24 cellular contexts compared by ENCODE assay signal in the genomic region with DNA sequence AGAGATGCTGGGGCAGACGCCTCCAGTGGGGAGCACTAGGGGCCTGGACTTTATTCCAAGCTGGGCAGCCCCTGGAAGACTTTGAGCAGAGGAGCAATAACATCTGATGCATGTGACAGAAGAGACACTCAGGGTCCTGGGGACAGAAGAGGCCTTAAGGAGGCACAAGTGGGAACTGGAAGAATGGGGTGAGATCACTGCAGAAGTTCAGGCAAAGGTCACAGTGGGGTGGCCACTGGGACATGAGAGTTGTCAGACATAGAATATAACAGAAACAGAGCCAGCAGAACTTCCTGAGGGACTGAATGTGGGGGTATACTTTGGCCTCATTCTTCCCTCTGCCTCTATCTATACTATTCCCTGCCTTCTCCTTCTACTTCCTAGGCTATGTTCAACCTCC. TPM values are rescaled to one million over a fixed set of nuclear protein-coding genes. Genes with fewer than 3 reads are reported as not detected.
"Had no signal": no experiment of that assay in that cellular context is flagged by ENCODE, and none has a peak within 500 bp of the region (broad histone marks: within the 10 kb centered on the region; RNA-seq: fewer than 3 reads in every experiment).

No MANE protein-coding gene starts in this region.

- H3K9me3 ChIP-seq: heart left ventricle, neutrophil, thoracic aorta, uterus had no signal

- H3K27ac ChIP-seq: brain microvascular endothelial cell, foreskin keratinocyte, neutrophil, skin epidermis, thoracic aorta, uterus, WERI-Rb-1 had no signal

- H3K27me3 ChIP-seq: brain microvascular endothelial cell, foreskin keratinocyte, heart left ventricle, neutrophil, uterus had no signal

- H3K36me3 ChIP-seq: brain microvascular endothelial cell, heart left ventricle, neutrophil, thoracic aorta, uterus, WERI-Rb-1 had no signal

- H3K4me3 ChIP-seq: heart left ventricle, skin epidermis, thoracic aorta, uterus had no signal

- ATAC-seq: activated CD4-positive, CD25-positive, alpha-beta regulatory T cell treated with anti-CD3 and anti-CD28 coated beads, Interleukin-2, amount 50 U/mL, for 24 hours; esophagus mucosa; foreskin keratinocyte; sciatic nerve had no signal

- DNase-seq: activated CD4-positive, alpha-beta T cell treated with anti-CD3 and anti-CD28 coated beads for 48 hours; activated CD4-positive, alpha-beta T cell treated with anti-CD3 and anti-CD28 coated beads, Interleukin-2, amount 50 U/mL, for 48 hours; activated CD8-positive, alpha-beta memory T cell treated with anti-CD3 and anti-CD28 coated beads for 24 hours; activated gamma-delta T cell; activated naive CD4-positive, alpha-beta T cell treated with anti-CD3 and anti-CD28 coated beads, Interleukin-2, amount 50 U/mL, for 16 hours; activated T-cell treated with anti-CD3 and anti-CD28 coated beads, Interleukin-2, amount 50 U/mL, for 1 hour; amniotic stem cell; brain microvascular endothelial cell; cortex of kidney; foreskin keratinocyte; heart left ventricle; nephron progenitor cell; stimulated activated CD4-positive, alpha-beta T cell treated with anti-CD3 and anti-CD28 coated beads, Interleukin-12 subunit alpha, Interleukin-12 subunit beta, amount 100 ng/mL, for 4 hours; stimulated activated CD4-positive, alpha-beta T cell treated with anti-CD3 and anti-CD28 coated beads, Interleukin-4, amount 100 ng/mL, for 1 hour; trophoblast cell; uterus; WERI-Rb-1 had no signal

- H3K4me1 ChIP-seq: uterus had no signal

RNA-seq across cellular contexts. Expression of a gene that starts 24.0 kb away (rescaled TPM):
- total RNA-seq: activated T-helper 1 cell treated with anti-CD3 and anti-CD28 coated beads, Interleukin-12 subunit alpha, Interleukin-12 subunit beta, Interleukin-2, Interleukin-4 antibody, amounts not matched to agents 30 ng/mL and 10 ng/mL and 1 ng/mL, durations not matched to agents 14 hours and 24 hours and 36 hours had no signal
